In the genomic region with DNA sequence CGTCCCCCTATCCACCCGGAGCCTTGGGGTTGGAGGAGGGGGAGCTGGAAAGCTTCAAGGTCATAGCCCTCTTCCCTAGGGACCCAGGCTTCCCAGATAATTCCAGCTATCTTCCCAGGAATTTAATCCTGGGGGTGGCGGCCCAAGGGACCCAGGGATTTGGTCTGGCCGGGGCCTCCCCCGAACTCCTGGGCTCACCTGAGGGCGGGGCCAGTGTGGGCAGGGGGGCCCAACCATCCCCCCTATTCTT, we compare ENCODE assay signal across 8 cellular contexts. TPM values are rescaled to one million over a fixed set of nuclear protein-coding genes. Genes with fewer than 3 reads are reported as not detected.
DNase-seq lines count a peak whose midpoint lies in the region; ATAC-seq and TF ChIP-seq lines count a peak whose summit lies in the region.

No MANE protein-coding gene starts in this region.

- no peaks in the 10 kb centered on the region for H3K9me3 ChIP-seq in WERI-Rb-1 (ENCODE audit: severe bottlenecking)
- H3K9me3 ChIP-seq in smooth muscle cell (replicated peaks; ENCODE audit: low read depth): no peaks in the 10 kb centered on the region

- H3K4me2 ChIP-seq in smooth muscle cell: peak overlapping the region; percentile 87

- H3F3A ChIP-seq in smooth muscle cell (ENCODE audit: low read depth): peaks cover 16% of the 10 kb centered on the region

- H3K36me3 ChIP-seq in H7 (replicated peaks; ENCODE audit: control insufficient read depth, insufficient read depth, low read length): no peaks in the 10 kb centered on the region; the same call in 1 of the 2 replicates
- peaks cover 2% of the 10 kb centered on the region; the same call in 1 of the 2 replicates for H3K36me3 ChIP-seq in WERI-Rb-1
- no peaks in the 10 kb centered on the region for H3K36me3 ChIP-seq in smooth muscle cell (ENCODE audit: low read depth)

- H2AFZ ChIP-seq in smooth muscle cell (ENCODE audit: low read depth): no peak overlapping the region

- H3K9ac ChIP-seq in smooth muscle cell (ENCODE audit: low read depth): peak overlapping the region; percentile 72

- no peaks in the 10 kb centered on the region for H3K27me3 ChIP-seq in H7 (ENCODE audit: control insufficient read depth, insufficient read depth, low read length)
- H3K27me3 ChIP-seq in WERI-Rb-1 (ENCODE audit: insufficient read depth, low read depth, severe bottlenecking): no peaks in the 10 kb centered on the region
- no peaks in the 10 kb centered on the region for H3K27me3 ChIP-seq in smooth muscle cell (ENCODE audit: low read depth)

- 0% methylated on average over 4 of the region's 6 CpGs for WGBS in smooth muscle cell (ENCODE audit: low lambda C conversion rate)

- H3K79me2 ChIP-seq in smooth muscle cell (ENCODE audit: low read depth): peaks cover 64% of the 10 kb centered on the region

- H3K27ac ChIP-seq in WERI-Rb-1 (peak overlapping the region; percentile 89), smooth muscle cell (ENCODE audit: low read depth) (peak overlapping the region; percentile 92)

- H3K4me3 ChIP-seq in H7 (ENCODE audit: insufficient read depth, low read depth, low read length) (peak overlapping the region; percentile 90), WERI-Rb-1 (ENCODE audit: low read depth, low read length) (peak overlapping the region; percentile 94), smooth muscle cell (peak overlapping the region; percentile 98)

- ATAC-seq in HG02763 (IDR thresholded peaks at IDR 0.05; ENCODE audit: unreplicated experiment): no peak

- no peaks in the 10 kb centered on the region for H3K4me1 ChIP-seq in smooth muscle cell (ENCODE audit: low read depth)

- H4K20me1 ChIP-seq in smooth muscle cell (ENCODE audit: low read depth): peaks cover 44% of the 10 kb centered on the region

- TF ChIP-seq CTCF in WERI-Rb-1 (IDR thresholded peaks at IDR 0.05; ENCODE audit: low read depth, low read length): no peak
- no peak for TF ChIP-seq CTCF in smooth muscle cell (IDR thresholded peaks at IDR 0.05; ENCODE audit: borderline replicate concordance, insufficient read depth, poor library complexity, severe bottlenecking)

- no peak for DNase-seq in H7
- DNase-seq in WERI-Rb-1: no peak
- DNase-seq in hepatic stellate cell (ENCODE audit: low spot score): peak; percentile 49
- DNase-seq in smooth muscle cell (lab: John Stamatoyannopoulos, UW; ENCODE audit: unreplicated experiment): no peak
- no peak for DNase-seq in effector CD8-positive, alpha-beta T cell (lab: John Stamatoyannopoulos, UW)
- no peak for DNase-seq in DMS53 treated with DMSO at 0.1 percent for 48 hours (lab: John Stamatoyannopoulos, UW; ENCODE audit: unreplicated experiment)
- DNase-seq in COLO668 (lab: John Stamatoyannopoulos, UW; ENCODE audit: unreplicated experiment): no peak

RNA-seq across cellular contexts. Expression of gene VASP, which starts 1.3 kb away (rescaled TPM):
- total RNA-seq in H7 (2014; rRNA removed; shearing (Covaris generic)): 103 and 130 TPM in 2 replicates
- total RNA-seq in smooth muscle cell: 75.8 and 83.8 TPM in 2 replicates
- polyA plus RNA-seq in smooth muscle cell: 73.6 and 107 TPM in 2 replicates

RNA-seq across cellular contexts. Expression of gene PPM1N, which starts 10.4 kb away (rescaled TPM):
- total RNA-seq in H7 (2014; rRNA removed; shearing (Covaris generic)): 4.0 and 9.2 TPM in 2 replicates
- total RNA-seq in smooth muscle cell: 0.58 TPM in 1 of 2 replicates, not detected in the other
- polyA plus RNA-seq in smooth muscle cell: 0.16 and 1.3 TPM in 2 replicates

RNA-seq across cellular contexts. Expression of gene RTN2, which starts 11.8 kb away (rescaled TPM):
- 16.3 and 17.5 TPM in 2 replicates for total RNA-seq in H7 (2014; rRNA removed; shearing (Covaris generic))
- 6.3 and 20.5 TPM in 2 replicates for total RNA-seq in smooth muscle cell
- 24.4 and 28.0 TPM in 2 replicates for polyA plus RNA-seq in smooth muscle cell

RNA-seq across cellular contexts. Expression of gene FOSB, which starts 40.8 kb away (rescaled TPM):
- 1.6 and 10.3 TPM in 2 replicates for total RNA-seq in H7 (2014; rRNA removed; shearing (Covaris generic))
- total RNA-seq in smooth muscle cell: 171 and 186 TPM in 2 replicates
- 178 and 299 TPM in 2 replicates for polyA plus RNA-seq in smooth muscle cell
